In genomic region chr3:175526609-175527280, GRCh38 we compare ENCODE assay signal across 8 cellular contexts.
DNase-seq lines count a peak whose midpoint lies in the region; ATAC-seq, FAIRE-seq and TF ChIP-seq lines count a peak whose summit lies in the region.

No MANE protein-coding gene starts in this region.

- no peaks in the 10 kb centered on the region for H3K27me3 Mint-ChIP-seq in naive thymus-derived CD8-positive, alpha-beta T cell
- H3K27me3 Mint-ChIP-seq in activated CD4-positive, alpha-beta T cell treated with anti-CD3 and anti-CD28 coated beads for 36 hours: no peaks in the 10 kb centered on the region

- H3K36me3 ChIP-seq in endothelial cell of umbilical vein (ENCODE audit: control insufficient read depth in 2 of 2, extremely low read depth in 1 of 2, insufficient read depth in 2 of 2, low read length in 2 of 2): no peaks in the 10 kb centered on the region

- H3K36me3 Mint-ChIP-seq in naive thymus-derived CD8-positive, alpha-beta T cell: no peaks in the 10 kb centered on the region
- no peaks in the 10 kb centered on the region for H3K36me3 Mint-ChIP-seq in activated CD4-positive, alpha-beta T cell treated with anti-CD3 and anti-CD28 coated beads for 36 hours (ENCODE audit: low read depth)

- H3K9me3 ChIP-seq in endothelial cell of umbilical vein (replicated peaks; ENCODE audit: control insufficient read depth, insufficient read depth, low read length): no peaks in the 10 kb centered on the region

- intact Hi-C loops in endothelial cell of umbilical vein (cut with micrococcal nuclease): no loop called here
- intact Hi-C loops in activated CD4-positive, alpha-beta T cell treated with anti-CD3 and anti-CD28 coated beads for 36 hours (cut with DNase I, micrococcal nuclease): no loop called here

- peak overlapping the region in 1 of 10 donors; percentile 64 for H3K27ac Mint-ChIP-seq in naive thymus-derived CD8-positive, alpha-beta T cell
- no peak overlapping the region for H3K27ac Mint-ChIP-seq in activated CD4-positive, alpha-beta T cell treated with anti-CD3 and anti-CD28 coated beads for 36 hours

- TF ChIP-seq POLR2A in endothelial cell of umbilical vein (IDR thresholded peaks at IDR 0.05; ENCODE audit: low read depth, low read length): no peak

- peaks cover 0 to 7% (median 1%) of the 10 kb centered on the region in 4 donors for H3K4me1 Mint-ChIP-seq in naive thymus-derived CD8-positive, alpha-beta T cell
- H3K4me1 Mint-ChIP-seq in activated CD4-positive, alpha-beta T cell treated with anti-CD3 and anti-CD28 coated beads for 36 hours: no peaks in the 10 kb centered on the region

- FAIRE-seq in endothelial cell of umbilical vein (lab: Jason Lieb, UNC): no peak

- dilution Hi-C loops in endothelial cell of umbilical vein (cut with MboI; ENCODE audit: extremely low pct_ligation_motif_present, low sequenced_read_pairs): no loop called here

- H3K79me2 ChIP-seq in endothelial cell of umbilical vein (ENCODE audit: control insufficient read depth, insufficient read depth, low read length): no peaks in the 10 kb centered on the region

- DNase-seq in AG20443 (ENCODE audit: low spot score) (peak; percentile 24), LHCN-M2 (ENCODE audit: low read depth) (peak; percentile 17), endothelial cell of umbilical vein (ENCODE audit: low read depth, low spot score) (peak; percentile 40), 8988T (no peak)
- DNase-seq in naive thymus-derived CD8-positive, alpha-beta T cell: no peak
- DNase-seq in activated CD4-positive, alpha-beta T cell treated with anti-CD3 and anti-CD28 coated beads for 36 hours: no peak

- peaks cover 0 to 10% (median 0%) of the 10 kb centered on the region in 9 donors for H3K9me3 Mint-ChIP-seq in naive thymus-derived CD8-positive, alpha-beta T cell
- peaks cover 2% of the 10 kb centered on the region for H3K9me3 Mint-ChIP-seq in activated CD4-positive, alpha-beta T cell treated with anti-CD3 and anti-CD28 coated beads for 36 hours (ENCODE audit: low read depth)

- BruUV-seq in endothelial cell of umbilical vein (replicated peaks; lab: Mats Ljungman, UMichigan): no TSS peak

- H4K20me1 ChIP-seq in endothelial cell of umbilical vein (replicated peaks; ENCODE audit: control insufficient read depth, extremely low read depth, insufficient read depth, low read length): no peaks in the 10 kb centered on the region

- no peak for ATAC-seq in naive thymus-derived CD8-positive, alpha-beta T cell
- ATAC-seq in HG03097 (IDR thresholded peaks at IDR 0.05; ENCODE audit: low FRiP score, unreplicated experiment): no peak
- ATAC-seq in HG02798 (IDR thresholded peaks at IDR 0.05; ENCODE audit: poor library complexity, unreplicated experiment): no peak
- no peak for ATAC-seq in activated CD4-positive, alpha-beta T cell treated with anti-CD3 and anti-CD28 coated beads for 36 hours

- peak overlapping the region; percentile 17 to 74 (median 71) for H3K4me3 ChIP-seq in endothelial cell of umbilical vein (replicated peaks in 1 of 3; ENCODE audit: insufficient read depth in 1 of 3, low read depth in 1 of 3, low read length in 3 of 3)

- CTCF ChIA-PET in endothelial cell of umbilical vein (lab: Charles Lee): interaction anchor here (0.8 to 2.2 kb wide), 5 partner anchors 11 to 1401 kb away, joined by 3 to 9 read pairs (median 4); no protein-coding TSS in a partner anchor
- CTCF ChIA-PET in activated CD4-positive, alpha-beta T cell treated with anti-CD3 and anti-CD28 coated beads for 36 hours (lab: Charles Lee): interaction anchor here (0.5 to 1.2 kb wide), 2 partner anchors 9 to 27 kb away, joined by 3 to 4 read pairs; no protein-coding TSS in a partner anchor

- no peaks in the 10 kb centered on the region for H3K9me1 ChIP-seq in endothelial cell of umbilical vein (replicated peaks; ENCODE audit: control insufficient read depth, extremely low read depth, insufficient read depth, low read length)

- H3K4me1 ChIP-seq in endothelial cell of umbilical vein (ENCODE audit: control insufficient read depth, extremely low read depth, insufficient read depth, low read length): peaks cover 3% of the 10 kb centered on the region

- H3K27ac ChIP-seq in endothelial cell of umbilical vein (ENCODE audit: insufficient read depth, low read depth, low read length): peak overlapping the region; percentile 38

- no peaks in the 10 kb centered on the region for H3K27me3 ChIP-seq in endothelial cell of umbilical vein (ENCODE audit: control insufficient read depth in 2 of 2, insufficient read depth in 2 of 2, low read length in 2 of 2)

- POLR2A ChIA-PET in endothelial cell of umbilical vein (lab: Charles Lee): no interaction called here
- POLR2A ChIA-PET in naive thymus-derived CD8-positive, alpha-beta T cell (lab: Charles Lee): no interaction called here
- POLR2A ChIA-PET in activated CD4-positive, alpha-beta T cell treated with anti-CD3 and anti-CD28 coated beads for 36 hours (lab: Charles Lee): no interaction called here

- H3K4me3 Mint-ChIP-seq in naive thymus-derived CD8-positive, alpha-beta T cell: peak overlapping the region in 6 of 10 donors; percentile 3 to 59 (median 40)
- H3K4me3 Mint-ChIP-seq in activated CD4-positive, alpha-beta T cell treated with anti-CD3 and anti-CD28 coated beads for 36 hours: no peak overlapping the region

- TF ChIP-seq CTCF in endothelial cell of umbilical vein (IDR thresholded peaks at IDR 0.05; ENCODE audit: extremely low read depth in 1 of 2, insufficient read depth in 1 of 2, low read depth in 1 of 2, low read length in 2 of 2): no peak

- H2AFZ ChIP-seq in endothelial cell of umbilical vein (ENCODE audit: low read depth, low read length): peak overlapping the region; percentile 83

- peak overlapping the region; percentile 75 for H3K4me2 ChIP-seq in endothelial cell of umbilical vein (ENCODE audit: insufficient read depth, low read length)

- peak overlapping the region; percentile 80 for H3K9ac ChIP-seq in endothelial cell of umbilical vein (replicated peaks; ENCODE audit: extremely low read depth, insufficient read depth, low read length)

TF ChIP-seq in endothelial cell of umbilical vein, 7 proteins besides CTCF, POLR2A, EP300 and RAD21:
- TF ChIP-seq GATA2 (IDR thresholded peaks at IDR 0.05; ENCODE audit: insufficient read depth, insufficient read length, low read depth, low read length): no peak
- no peak for TF ChIP-seq FOS (IDR thresholded peaks at IDR 0.05; ENCODE audit: borderline replicate concordance, insufficient read depth, low read length)
- TF ChIP-seq MAX (IDR thresholded peaks at IDR 0.05; ENCODE audit: insufficient read depth, insufficient read length): no peak
- TF ChIP-seq POLR2AphosphoS5 (IDR thresholded peaks at IDR 0.05; ENCODE audit: insufficient read depth, low read depth, low read length): no peak
- TF ChIP-seq MYC (IDR thresholded peaks at IDR 0.05; ENCODE audit: low read depth, low read length): no peak
- TF ChIP-seq EZH2 (IDR thresholded peaks at IDR 0.05; ENCODE audit: borderline replicate concordance, low read depth, low read length, severe bottlenecking): no peak
- TF ChIP-seq JUN (IDR thresholded peaks at IDR 0.05; ENCODE audit: borderline replicate concordance, insufficient read depth, insufficient read length, low read depth): no peak

Comparison
In these comparisons a context has a peak if more than half of its experiments do, and no peak if none do; other contexts are left out.
1. DNase-seq: peak in AG20443 (single experiment), LHCN-M2 (single experiment) and endothelial cell of umbilical vein (single experiment); none in naive thymus-derived CD8-positive, alpha-beta T cell (0 of 10), 8988T (single experiment) and activated CD4-positive, alpha-beta T cell treated with anti-CD3 and anti-CD28 coated beads for 36 hours (single experiment).